Comparison of ENCODE assay signal across 8 cellular contexts in genomic region chr18:34977787-34978532, GRCh38.
DNase-seq lines count a peak whose midpoint lies in the region; ATAC-seq, FAIRE-seq and TF ChIP-seq lines count a peak whose summit lies in the region.

No MANE protein-coding gene starts in this region.

- no peak for TF ChIP-seq POLR2A in H54 (IDR thresholded peaks at IDR 0.05; ENCODE audit: low read depth, low read length)

- H3K36me3 ChIP-seq in SK-N-MC (ENCODE audit: insufficient read depth, low read length): no peaks in the 10 kb centered on the region

- peak overlapping the region; percentile 79 for H3K4me3 ChIP-seq in SK-N-MC

- DNase-seq in SKM-1 treated with dmso at 0.1 percent for 144 hours (lab: John Stamatoyannopoulos, UW; ENCODE audit: unreplicated experiment) (peak; percentile 17), SKM-1 (lab: John Stamatoyannopoulos, UW; ENCODE audit: unreplicated experiment) (no peak), SK-N-MC (ENCODE audit: low read depth, low spot score) (no peak), amygdala (lab: John Stamatoyannopoulos, UW) (peak in 29 of 56 donors; percentile 5 to 70 (median 48)), hepatic stellate cell (ENCODE audit: low spot score) (peak; percentile 21), retina (peak; percentile 87), H54 (ENCODE audit: insufficient read length, low spot score) (no peak)

- no peaks in the 10 kb centered on the region for H3K9me3 ChIP-seq in SK-N-MC (ENCODE audit: low read depth, low read length)

- FAIRE-seq in H54 (lab: Jason Lieb, UNC): no peak

- H3K27ac ChIP-seq in SK-N-MC: no peak overlapping the region

- H3K9ac ChIP-seq in SK-N-MC (ENCODE audit: insufficient read length): peak overlapping the region; percentile 4

- ATAC-seq in HG03571 (IDR thresholded peaks at IDR 0.05; ENCODE audit: unreplicated experiment): peak; percentile 31

Comparison
In these comparisons a context has a peak if more than half of its experiments do, and no peak if none do; other contexts are left out.
1. DNase-seq: peak in SKM-1 treated with dmso at 0.1 percent for 144 hours (single experiment), amygdala (29 of 56), hepatic stellate cell (single experiment) and retina (single experiment); none in SKM-1 (single experiment), SK-N-MC (single experiment) and H54 (single experiment).